In genomic region chr7:47572101-47572460, GRCh38 we compare ENCODE assay signal across 9 cellular contexts. TPM values are rescaled to one million over a fixed set of nuclear protein-coding genes. Genes with fewer than 3 reads are reported as not detected.
DNase-seq lines count a peak whose midpoint lies in the region; ATAC-seq, FAIRE-seq and TF ChIP-seq lines count a peak whose summit lies in the region.
"Had no signal": no experiment of that assay in that cellular context is flagged by ENCODE, and none has a peak within 500 bp of the region (broad histone marks: within the 10 kb centered on the region; RNA-seq: fewer than 3 reads in every experiment).

No MANE protein-coding gene starts in this region.

- H3K79me2 ChIP-seq in GM23338 (replicated peaks; ENCODE audit: insufficient read depth) (peaks cover 95% of the 10 kb centered on the region), keratinocyte (ENCODE audit: control insufficient read depth, insufficient read depth, low read length) (no peaks in the 10 kb centered on the region), smooth muscle cell (ENCODE audit: low read depth) (peaks cover 73% of the 10 kb centered on the region)

- H3K27me3 ChIP-seq in GM23338 (ENCODE audit: insufficient read depth) (no peaks in the 10 kb centered on the region), adipocyte (replicated peaks; ENCODE audit: control insufficient read depth, insufficient read depth, low read length) (no peaks in the 10 kb centered on the region), keratinocyte (ENCODE audit: control insufficient read depth, extremely low read depth, insufficient read depth, low read length) (no peaks in the 10 kb centered on the region), smooth muscle cell (ENCODE audit: low read depth) (no peaks in the 10 kb centered on the region)

- no peak overlapping the region for H2AFZ ChIP-seq in GM23338
- H2AFZ ChIP-seq in keratinocyte (ENCODE audit: control insufficient read depth, low read length) = peak overlapping the region; percentile 39
- no peak overlapping the region for H2AFZ ChIP-seq in smooth muscle cell (ENCODE audit: low read depth)

- H3K36me3 ChIP-seq in GM23338 (ENCODE audit: insufficient read depth) (no peaks in the 10 kb centered on the region; the same call in 1 of the 2 replicates), adipocyte (ENCODE audit: control insufficient read depth, insufficient read depth, low read length, severe bottlenecking) (no peaks in the 10 kb centered on the region), keratinocyte (ENCODE audit: control insufficient read depth in 2 of 2, extremely low read depth in 1 of 2, insufficient read depth in 2 of 2, low read length in 2 of 2) (no peaks in the 10 kb centered on the region), smooth muscle cell (ENCODE audit: low read depth) (no peaks in the 10 kb centered on the region)

- no peak for ATAC-seq in GM23338
- ATAC-seq in omental fat pad (ENCODE audit: low FRiP score) = no peak
- no peak for ATAC-seq in activated CD4-positive, CD25-positive, alpha-beta regulatory T cell treated with anti-CD3 and anti-CD28 coated beads, Interleukin-2, amount 50 U/mL, for 24 hours

- peaks cover 3% of the 10 kb centered on the region for H3K9me1 ChIP-seq in keratinocyte (ENCODE audit: control insufficient read depth, extremely low read depth, insufficient read depth, low read length)

- no peaks in the 10 kb centered on the region for H3K9me3 Mint-ChIP-seq in GM23338
- H3K9me3 Mint-ChIP-seq: activated naive CD4-positive, alpha-beta T cell treated with anti-CD3 and anti-CD28 coated beads, Interleukin-2, amount 50 U/mL, for 24 hours had no signal

- no peak overlapping the region for H3K4me3 Mint-ChIP-seq in GM23338
- H3K4me3 Mint-ChIP-seq: activated naive CD4-positive, alpha-beta T cell treated with anti-CD3 and anti-CD28 coated beads, Interleukin-2, amount 50 U/mL, for 24 hours had no signal

- 44% methylated on average over 14 of the region's 14 CpGs for whole genome bisulfite sequencing in smooth muscle cell (ENCODE audit: low lambda C conversion rate)

- DNase-seq in GM23338 (ENCODE audit: low spot score) (no peak), adipocyte (ENCODE audit: low read depth) (no peak), keratinocyte (ENCODE audit: low read depth, low spot score) (no peak), smooth muscle cell (lab: John Stamatoyannopoulos, UW; ENCODE audit: unreplicated experiment) (no peak), omental fat pad (ENCODE audit: low spot score) (no peak), 8988T (no peak), SW480 (ENCODE audit: low spot score) (no peak)

- H3K4me3 ChIP-seq in GM23338 = no peak overlapping the region
- H3K4me3 ChIP-seq in adipocyte (ENCODE audit: low read length) = no peak overlapping the region
- H3K4me3 ChIP-seq in keratinocyte (ENCODE audit: control insufficient read depth in 2 of 3, extremely low read depth in 1 of 3, insufficient read depth in 2 of 3, low read depth in 1 of 3, low read length in 3 of 3) = peak overlapping the region in 1 of 3 experiments; percentile 11
- no peak overlapping the region for H3K4me3 ChIP-seq in smooth muscle cell

- dilution Hi-C loops in keratinocyte (cut with MboI; ENCODE audit: extremely low pct_ligation_motif_present, low sequenced_read_pairs) = no loop called here

- H3K4me1 Mint-ChIP-seq in GM23338 = peaks cover 54% of the 10 kb centered on the region
- H3K4me1 Mint-ChIP-seq: activated naive CD4-positive, alpha-beta T cell treated with anti-CD3 and anti-CD28 coated beads, Interleukin-2, amount 50 U/mL, for 24 hours had no signal

- H3K9me3 ChIP-seq in adipocyte (ENCODE audit: control insufficient read depth, low read length) (no peaks in the 10 kb centered on the region), keratinocyte (ENCODE audit: control insufficient read depth, low read depth, low read length) (no peaks in the 10 kb centered on the region), smooth muscle cell (replicated peaks; ENCODE audit: low read depth) (no peaks in the 10 kb centered on the region)

- H3K4me2 ChIP-seq in GM23338 (no peak overlapping the region), keratinocyte (ENCODE audit: control insufficient read depth, extremely low read depth, insufficient read depth, low read depth, low read length) (peak overlapping the region; percentile 70), smooth muscle cell (peak overlapping the region; percentile 67)

- peak overlapping the region; percentile 16; the same call in 1 of the 2 replicates for H3K27ac ChIP-seq in GM23338 (ENCODE audit: low read depth)
- no peak overlapping the region for H3K27ac ChIP-seq in keratinocyte (ENCODE audit: control insufficient read depth, insufficient read depth, low read length)
- H3K27ac ChIP-seq in smooth muscle cell (ENCODE audit: low read depth) = peak overlapping the region; percentile 71

- H3F3A ChIP-seq in GM23338 (replicated peaks; ENCODE audit: low read depth) (no peaks in the 10 kb centered on the region), smooth muscle cell (ENCODE audit: low read depth) (peaks cover 44% of the 10 kb centered on the region)

- H3K27ac Mint-ChIP-seq in GM23338 = no peak overlapping the region
- H3K27ac Mint-ChIP-seq: activated naive CD4-positive, alpha-beta T cell treated with anti-CD3 and anti-CD28 coated beads, Interleukin-2, amount 50 U/mL, for 24 hours had no signal

- H3K36me3 Mint-ChIP-seq in GM23338 (ENCODE audit: low read depth) = 0 out of 3 replicates have a peak, but pooled peaks cover 3% of the 10 kb centered on the region
- H3K36me3 Mint-ChIP-seq: activated naive CD4-positive, alpha-beta T cell treated with anti-CD3 and anti-CD28 coated beads, Interleukin-2, amount 50 U/mL, for 24 hours had no signal

- H3K9ac ChIP-seq in adipocyte (ENCODE audit: low read length) (peak overlapping the region; percentile 44), keratinocyte (ENCODE audit: control insufficient read depth, extremely low read depth, insufficient read depth, low read length) (no peak overlapping the region), smooth muscle cell (ENCODE audit: low read depth) (peak overlapping the region; percentile 6)

- H3K9me2 ChIP-seq in GM23338 (ENCODE audit: insufficient read depth) = 0 out of 2 replicates have a peak, but pooled peaks cover 3% of the 10 kb centered on the region

- H3K4me1 ChIP-seq in GM23338 (ENCODE audit: insufficient read depth) (peaks cover 39% of the 10 kb centered on the region), adipocyte (ENCODE audit: control insufficient read depth, insufficient read depth, low read length) (peaks cover 53% of the 10 kb centered on the region), keratinocyte (ENCODE audit: control insufficient read depth, extremely low read depth, insufficient read depth, low read length) (peaks cover 44% of the 10 kb centered on the region), smooth muscle cell (ENCODE audit: low read depth) (peaks cover 23% of the 10 kb centered on the region)

- peaks cover 23% of the 10 kb centered on the region for H3K27me3 Mint-ChIP-seq in GM23338 (ENCODE audit: insufficient read depth, low read depth, poor library complexity)

- H4K20me1 ChIP-seq in GM23338 (replicated peaks; ENCODE audit: insufficient read depth) (0 out of 2 replicates have a peak, but pooled peaks cover 4% of the 10 kb centered on the region), keratinocyte (ENCODE audit: control insufficient read depth, extremely low read depth, insufficient read depth, low read length) (no peaks in the 10 kb centered on the region), smooth muscle cell (ENCODE audit: low read depth) (no peaks in the 10 kb centered on the region)

- no peak for TF ChIP-seq CTCF in GM23338 (conservative IDR thresholded peaks at IDR 0.05; ENCODE audit: low read depth in 2 of 2)
- peak in 1 of 3 experiments; percentile 16 for TF ChIP-seq CTCF in keratinocyte (optimal IDR thresholded peaks at IDR 0.05 in 1 of 3, IDR thresholded peaks at IDR 0.05 in 1 of 3, conservative IDR thresholded peaks at IDR 0.05 in 1 of 3; ENCODE audit: extremely low read depth in 1 of 3, insufficient read depth in 2 of 3, low read length in 3 of 3)
- TF ChIP-seq CTCF in smooth muscle cell (IDR thresholded peaks at IDR 0.05; ENCODE audit: borderline replicate concordance, insufficient read depth, poor library complexity, severe bottlenecking) = no peak
- no peak for TF ChIP-seq CTCF in omental fat pad (IDR thresholded peaks at IDR 0.05)

- no peak for FAIRE-seq in keratinocyte (lab: Jason Lieb, UNC)

TF ChIP-seq in GM23338, 12 proteins besides CTCF, POLR2A, EP300 and RAD21:
- TF ChIP-seq EZH2 (IDR thresholded peaks at IDR 0.05; ENCODE audit: low read depth, unreplicated experiment) (no peak), ZNF114 (CRISPR knock-in tag; IDR thresholded peaks at IDR 0.05) (no peak)

RNA-seq across cellular contexts. Expression of gene TNS3, which starts 9.8 kb away (rescaled TPM):
- total RNA-seq in GM23338 (2014; rRNA removed; shearing (Covaris generic)) = 20.6 and 28.7 TPM in 2 replicates
- polyA plus RNA-seq in GM23338 (2016; fragmentation: Nextera tagmentation; extraction: Ambion mirVana) = 6.2 TPM in 2 replicates
- 3.9 to 5.7 TPM (median 5.3 TPM) in 3 replicates for polyA plus RNA-seq in keratinocyte
- polyA plus RNA-seq in keratinocyte (2011; ENCODE audit: low read depth) = 0.39 TPM
- polyA plus RNA-seq in keratinocyte (2011; cell fraction: cytosol; rRNA removed) = 4.7 and 4.9 TPM in 2 replicates
- 12.2 and 14.2 TPM in 2 replicates for polyA plus RNA-seq in keratinocyte (2011; cell fraction: nucleus; rRNA removed)
- 1.2 and 4.6 TPM in 2 replicates for polyA plus RNA-seq in keratinocyte (2012; ENCODE audit: low replicate concordance)
- polyA minus RNA-seq in keratinocyte = 10.1 to 20.3 TPM (median 18.5 TPM) in 3 replicates
- polyA minus RNA-seq in keratinocyte (2011; cell fraction: cytosol; rRNA and poly(A)+ RNA removed) = 6.1 TPM
- 10.4 and 17.5 TPM in 2 replicates for polyA minus RNA-seq in keratinocyte (2011; cell fraction: nucleus; rRNA and poly(A)+ RNA removed)
- 46.6 and 50.5 TPM in 2 replicates for total RNA-seq in smooth muscle cell
- polyA plus RNA-seq in smooth muscle cell = 27.5 and 32.6 TPM in 2 replicates
- 100 to 1,000 TPM in 2 of 4 donors, 10 to 100 TPM in 2; 70.9 to 112 (median 98.6) TPM for total RNA-seq in omental fat pad
